In the genomic region with DNA sequence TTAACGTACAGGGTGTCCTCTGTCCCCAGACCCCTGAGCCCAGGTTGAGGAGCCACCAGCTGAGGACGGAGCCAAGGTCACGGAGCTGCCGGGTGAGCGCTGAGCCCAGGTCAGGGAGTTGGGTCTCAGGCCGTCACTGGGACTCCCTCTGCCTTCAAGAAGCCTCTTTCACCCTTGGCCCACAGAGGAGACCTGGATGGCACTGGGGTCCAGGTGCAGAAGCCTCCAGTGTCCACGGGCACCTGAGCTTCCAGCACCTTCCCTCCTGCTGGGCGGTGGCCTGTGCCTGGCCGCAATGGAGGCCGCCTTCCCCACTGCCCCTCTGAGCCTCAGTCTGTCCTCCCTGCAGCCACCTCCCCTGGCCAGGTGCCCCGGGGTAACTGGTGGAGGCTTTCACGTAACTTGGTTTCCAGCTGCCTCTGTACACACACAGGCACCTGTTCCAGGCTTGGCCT, we compare ENCODE assay signal across 25 cellular contexts. TPM values are rescaled to one million over a fixed set of nuclear protein-coding genes. Genes with fewer than 3 reads are reported as not detected.
DNase-seq lines count a peak whose midpoint lies in the region; ATAC-seq, FAIRE-seq and TF ChIP-seq lines count a peak whose summit lies in the region.
"Had no signal": no experiment of that assay in that cellular context is flagged by ENCODE, and none has a peak within 500 bp of the region (broad histone marks: within the 10 kb centered on the region; RNA-seq: fewer than 3 reads in every experiment).

No MANE protein-coding gene starts in this region.

- DNase-seq in NCI-H146 (lab: John Stamatoyannopoulos, UW) = peak; percentile 7
- no peak for DNase-seq in NCI-H146 treated with DMSO at 0.1 percent for 48 hours (lab: John Stamatoyannopoulos, UW; ENCODE audit: unreplicated experiment)
- peak; percentile 41 for DNase-seq in CD14-positive monocyte (ENCODE audit: low spot score)
- DNase-seq in kidney = peak; percentile 51
- DNase-seq in posterior vena cava (ENCODE audit: low spot score) = peak; percentile 72
- DNase-seq in endothelial cell (ENCODE audit: low spot score) = no peak
- DNase-seq in activated T-cell treated with anti-CD3 and anti-CD28 coated beads, Interleukin-2, amount 50 U/mL, for 72 hours = no peak
- no peak for DNase-seq in urothelium cell line (ENCODE audit: low spot score)
- DNase-seq: ACHN; Calu3; CD4-positive, alpha-beta memory T cell; Kasumi-1; NCI-H187; NCI-H69 had no signal

- H3K27me3 Mint-ChIP-seq in CD14-positive monocyte (ENCODE audit: low read depth in 3 of 3) (peaks cover 0 to 2% (median 1%) of the 10 kb centered on the region in 3 donors), endothelial cell (ENCODE audit: unreplicated experiment) (peaks cover 8% of the 10 kb centered on the region)
- H3K27me3 Mint-ChIP-seq in activated T-cell treated with anti-CD3 and anti-CD28 coated beads, Interleukin-2, amount 50 U/mL, for 72 hours (ENCODE audit: low read depth) = no peaks in the 10 kb centered on the region
- H3K27me3 Mint-ChIP-seq: CD4-positive, alpha-beta memory T cell had no signal

- no peak overlapping the region for H3K27ac ChIP-seq in kidney (ENCODE audit: low read depth in 2 of 2, low read length in 2 of 2)
- H3K27ac ChIP-seq: 22Rv1, BLaER1, Peyer's patch had no signal

- no peak for ATAC-seq in activated T-cell treated with anti-CD3 and anti-CD28 coated beads, Interleukin-2, amount 50 U/mL, for 72 hours (replicated peaks in 1 of 2)

- no peaks in the 10 kb centered on the region for H3K4me1 Mint-ChIP-seq in CD14-positive monocyte
- H3K4me1 Mint-ChIP-seq in endothelial cell (ENCODE audit: unreplicated experiment) = no peaks in the 10 kb centered on the region
- H3K4me1 Mint-ChIP-seq in activated T-cell treated with anti-CD3 and anti-CD28 coated beads, Interleukin-2, amount 50 U/mL, for 72 hours (ENCODE audit: low read depth) = no peaks in the 10 kb centered on the region
- H3K4me1 Mint-ChIP-seq: GM23338 had no signal

- intact Hi-C loops in CD14-positive monocyte (cut with micrococcal nuclease) = no loop called here
- intact Hi-C loops in kidney (cut with DNase I) = no loop called here
- intact Hi-C loops in posterior vena cava (cut with DNase I) = no loop called here

- H3K4me3 Mint-ChIP-seq in CD14-positive monocyte = no peak overlapping the region
- H3K4me3 Mint-ChIP-seq in endothelial cell (ENCODE audit: unreplicated experiment) = no peak overlapping the region
- H3K4me3 Mint-ChIP-seq in activated T-cell treated with anti-CD3 and anti-CD28 coated beads, Interleukin-2, amount 50 U/mL, for 72 hours = no peak overlapping the region
- H3K4me3 Mint-ChIP-seq: CD4-positive, alpha-beta memory T cell; GM23338 had no signal

- no peaks in the 10 kb centered on the region for H3K9me3 ChIP-seq in kidney (ENCODE audit: control insufficient read depth in 1 of 2, low read length in 2 of 2)
- H3K9me3 ChIP-seq: BLaER1, HAP-1 had no signal

- TF ChIP-seq CTCF in CD14-positive monocyte (IDR thresholded peaks at IDR 0.05) (no peak), kidney (IDR thresholded peaks at IDR 0.05; ENCODE audit: borderline replicate concordance, extremely low read depth, insufficient read depth) (no peak), endothelial cell (IDR thresholded peaks at IDR 0.05; ENCODE audit: unreplicated experiment) (no peak)

- H3K9me3 Mint-ChIP-seq in CD14-positive monocyte (peaks cover 0 to 3% (median 0%) of the 10 kb centered on the region in 7 donors), endothelial cell (ENCODE audit: unreplicated experiment) (no peaks in the 10 kb centered on the region)
- H3K9me3 Mint-ChIP-seq in activated T-cell treated with anti-CD3 and anti-CD28 coated beads, Interleukin-2, amount 50 U/mL, for 72 hours = no peaks in the 10 kb centered on the region
- H3K9me3 Mint-ChIP-seq: CD4-positive, alpha-beta memory T cell; GM23338 had no signal

- no peaks in the 10 kb centered on the region for H3K4me1 ChIP-seq in kidney (ENCODE audit: control insufficient read depth in 1 of 2, insufficient read depth in 1 of 2, low read depth in 1 of 2, low read length in 2 of 2)
- H3K4me1 ChIP-seq: BLaER1, HAP-1, Peyer's patch had no signal

- no peak overlapping the region for H3K9ac ChIP-seq in kidney (ENCODE audit: low read length in 2 of 2)
- H3K9ac ChIP-seq: BLaER1 had no signal

- FAIRE-seq in kidney (lab: Jason Lieb, UNC) = no peak
- FAIRE-seq in urothelium cell line (lab: Jason Lieb, UNC) = no peak
- FAIRE-seq: G401.6, GM12892 had no signal

- H3K27ac Mint-ChIP-seq in CD14-positive monocyte (peak overlapping the region in 1 of 7 donors; percentile 33), endothelial cell (ENCODE audit: unreplicated experiment) (no peak overlapping the region)
- no peak overlapping the region for H3K27ac Mint-ChIP-seq in activated T-cell treated with anti-CD3 and anti-CD28 coated beads, Interleukin-2, amount 50 U/mL, for 72 hours
- H3K27ac Mint-ChIP-seq: GM23338 had no signal

- peaks cover 0 to 5% of the 10 kb centered on the region in 2 donors for H3K36me3 ChIP-seq in kidney (ENCODE audit: control insufficient read depth in 1 of 2, insufficient read depth in 2 of 2, low read length in 2 of 2)
- H3K36me3 ChIP-seq: HAP-1 had no signal

- H3K4me3 ChIP-seq in kidney (ENCODE audit: low read length in 2 of 2) = no peak overlapping the region
- H3K4me3 ChIP-seq: BLaER1, GM23338, HAP-1, Peyer's patch had no signal

- H3K36me3 Mint-ChIP-seq in CD14-positive monocyte = peaks cover 46 to 79% of the 10 kb centered on the region in 2 donors
- peaks cover 6% of the 10 kb centered on the region for H3K36me3 Mint-ChIP-seq in endothelial cell (ENCODE audit: low read depth, unreplicated experiment)
- H3K36me3 Mint-ChIP-seq in activated T-cell treated with anti-CD3 and anti-CD28 coated beads, Interleukin-2, amount 50 U/mL, for 72 hours (ENCODE audit: insufficient read depth in 2 of 2) = no peaks in the 10 kb centered on the region

RNA-seq across cellular contexts. Expression of gene CDH15, which starts 31.6 kb away (rescaled TPM):
- polyA plus RNA-seq in CD14-positive monocyte (not detected), kidney (ENCODE audit: insufficient read depth, low read depth, low replicate concordance) (0.22 TPM)
- total RNA-seq in kidney (0.31 TPM), posterior vena cava (under 1 TPM in 1 of 2 donors, not detected in 1; 0.46 TPM), endothelial cell (ENCODE audit: unreplicated experiment) (not detected)
- not detected for total RNA-seq in activated T-cell treated with anti-CD3 and anti-CD28 coated beads, Interleukin-2, amount 50 U/mL, for 72 hours
- total RNA-seq: Calu3; CD4-positive, alpha-beta memory T cell; Daoy; MCF 10A; OCI-LY7; Peyer's patch; SK-MEL-5 had no signal
- polyA plus RNA-seq: CD4-positive, alpha-beta memory T cell had no signal

RNA-seq across cellular contexts. Expression of gene ACSF3, which starts 46.3 kb away (rescaled TPM):
- polyA plus RNA-seq in CD14-positive monocyte (10 to 100 TPM; 23.5 to 26.4 TPM), kidney (ENCODE audit: insufficient read depth, low read depth, low replicate concordance) (39.0 TPM)
- total RNA-seq in kidney (33.2 TPM), posterior vena cava (10 to 100 TPM; 19.1 to 21.4 TPM), endothelial cell (ENCODE audit: unreplicated experiment) (28.2 TPM)
- total RNA-seq in activated T-cell treated with anti-CD3 and anti-CD28 coated beads, Interleukin-2, amount 50 U/mL, for 72 hours = 10 to 100 TPM; 50.6 to 66.7 TPM

Comparison
In these comparisons a context has a peak if more than half of its experiments do, and no peak if none do; other contexts are left out.
1. DNase-seq: peak in NCI-H146 (single experiment), CD14-positive monocyte (single experiment), kidney (single experiment) and posterior vena cava (single experiment); none in NCI-H146 treated with DMSO at 0.1 percent for 48 hours (single experiment), endothelial cell (single experiment), activated T-cell treated with anti-CD3 and anti-CD28 coated beads, Interleukin-2, amount 50 U/mL, for 72 hours (0 of 2) and urothelium cell line (single experiment).